ENCODE assay signal across 37 cellular contexts in the genomic region with DNA sequence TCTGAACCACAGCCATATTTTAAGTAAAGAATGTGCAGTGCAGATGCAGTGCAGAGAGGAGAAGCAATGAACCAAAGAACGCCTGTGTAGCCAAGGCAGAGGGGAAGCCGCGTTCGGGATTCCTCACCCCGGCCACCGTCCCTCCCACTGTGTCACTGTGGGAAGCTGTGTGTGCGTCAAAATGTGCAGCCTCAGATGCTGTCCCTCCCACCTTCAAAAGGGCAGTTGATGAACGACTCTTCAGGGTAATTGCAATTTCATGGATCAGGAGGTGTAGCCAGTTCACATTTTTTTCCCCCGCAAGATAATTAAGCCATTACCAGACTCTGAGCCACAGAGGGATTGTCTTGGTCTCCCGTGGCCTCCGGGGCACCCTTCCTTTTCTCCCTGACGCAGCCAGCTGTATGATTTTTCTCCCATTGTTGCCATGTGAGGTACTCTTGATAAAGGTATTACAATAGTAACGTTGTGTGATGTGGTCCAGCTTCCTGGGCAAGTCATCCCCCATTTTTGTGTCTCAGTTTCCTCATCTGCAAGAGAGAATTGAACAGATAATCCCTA.
DNase-seq lines count a peak whose midpoint lies in the region; ATAC-seq and TF ChIP-seq lines count a peak whose summit lies in the region.
"Had no signal": no experiment of that assay in that cellular context is flagged by ENCODE, and none has a peak within 500 bp of the region (broad histone marks: within the 10 kb centered on the region; RNA-seq: fewer than 3 reads in every experiment).

No MANE protein-coding gene starts in this region.

- no peak for ATAC-seq in psoas muscle
- ATAC-seq: left colon; pancreas; right cardiac atrium; stimulated activated naive CD8-positive, alpha-beta T cell treated with anti-CD3 and anti-CD28 coated beads, Interleukin-15, Interleukin-2, amounts not matched to agents 100 U/mL and 50 U/mL, for 24 hours had no signal

- H3K4me3 ChIP-seq in epithelial cell of proximal tubule (ENCODE audit: low read depth, low read length), result no peak overlapping the region
- no peak overlapping the region for H3K4me3 ChIP-seq in esophagus squamous epithelium
- H3K4me3 ChIP-seq in psoas muscle, result no peak overlapping the region
- H3K4me3 ChIP-seq: ascending aorta, hepatocyte, pancreas, spleen, thoracic aorta, vagina had no signal

- peak; percentile 40 for DNase-seq in AG20443 (ENCODE audit: low spot score)
- no peak for DNase-seq in HFFc6
- no peak for DNase-seq in epithelial cell of proximal tubule (ENCODE audit: low read depth)
- DNase-seq in renal cortical epithelial cell (ENCODE audit: low read depth), result peak; percentile 69
- no peak for DNase-seq in T-helper 9 cell
- DNase-seq in esophagus squamous epithelium (lab: John Stamatoyannopoulos, UW), result no peak
- no peak for DNase-seq in psoas muscle
- DNase-seq: activated CD4-positive, alpha-beta T cell treated with anti-CD3 and anti-CD28 coated beads for 48 hours; activated CD8-positive, alpha-beta memory T cell treated with anti-CD3 and anti-CD28 coated beads for 24 hours; activated effector memory CD4-positive, alpha-beta T cell treated with Interleukin-2 at 50 U/mL for 16 hours; activated naive CD8-positive, alpha-beta T cell treated with anti-CD3 and anti-CD28 coated beads for 36 hours; activated T-cell treated with anti-CD3 and anti-CD28 coated beads for 4 hours; DMS79 treated with DMSO at 0.1 percent for 48 hours; endodermal cell; foreskin melanocyte; GF-D8; Kasumi-1; left colon; NCI-H1417 treated with DMSO at 0.1 percent for 48 hours; NCI-H2081 treated with DMSO at 0.1 percent for 48 hours; NCI-H2227 treated with DMSO at 0.1 percent for 48 hours; NCI-H69; right cardiac atrium; SHP77 treated with DMSO at 0.1 percent for 48 hours; stimulated activated CD4-positive, alpha-beta T cell treated with anti-CD3 and anti-CD28 coated beads, Interleukin-2, amount 100 ng/mL, for 24 hours; stimulated activated naive CD8-positive, alpha-beta T cell treated with anti-CD3 and anti-CD28 coated beads, Interleukin-15, Interleukin-2, amounts not matched to agents 100 U/mL and 50 U/mL, for 24 hours; WERI-Rb-1 had no signal

- no peaks in the 10 kb centered on the region for H3K36me3 Mint-ChIP-seq in HFFc6 (ENCODE audit: low read depth)
- H3K36me3 Mint-ChIP-seq: activated naive CD8-positive, alpha-beta T cell treated with anti-CD3 and anti-CD28 coated beads for 36 hours; CD14-positive monocyte; memory B cell had no signal

- peak; percentile 56 for TF ChIP-seq CTCF in HFFc6 (IDR thresholded peaks at IDR 0.05)
- peak; percentile 47 for TF ChIP-seq CTCF in epithelial cell of proximal tubule (conservative IDR thresholded peaks at IDR 0.05; ENCODE audit: low read depth, low read length)
- TF ChIP-seq CTCF in esophagus squamous epithelium (IDR thresholded peaks at IDR 0.05), result no peak
- no peak for TF ChIP-seq CTCF in psoas muscle (IDR thresholded peaks at IDR 0.05)

- no peaks in the 10 kb centered on the region for H3K9me3 Mint-ChIP-seq in HFFc6
- H3K9me3 Mint-ChIP-seq: activated naive CD8-positive, alpha-beta T cell treated with anti-CD3 and anti-CD28 coated beads for 36 hours had no signal

- H3K27me3 ChIP-seq in esophagus squamous epithelium, result peaks cover 0 to 93% (median 0%) of the 10 kb centered on the region in 4 donors
- H3K27me3 ChIP-seq in psoas muscle (ENCODE audit: insufficient read depth in 3 of 3, low read length in 2 of 3), result peaks cover 0 to 51% (median 2%) of the 10 kb centered on the region in 3 donors
- H3K27me3 ChIP-seq: ascending aorta, vagina had no signal

- no peak overlapping the region for H3K4me3 Mint-ChIP-seq in HFFc6
- H3K4me3 Mint-ChIP-seq: activated naive CD8-positive, alpha-beta T cell treated with anti-CD3 and anti-CD28 coated beads for 36 hours; CD14-positive monocyte; endodermal cell; memory B cell; neural crest cell had no signal

- no peaks in the 10 kb centered on the region for H3K4me1 ChIP-seq in esophagus squamous epithelium
- no peaks in the 10 kb centered on the region for H3K4me1 ChIP-seq in psoas muscle
- H3K4me1 ChIP-seq: Caco-2, pancreas, spleen, vagina had no signal

- intact Hi-C loops in esophagus squamous epithelium (cut with DNase I) (loop anchor here (10.0 kb wide), 1 partner anchor 184 kb away; no protein-coding TSS in a partner anchor), psoas muscle (cut with DNase I) (no loop called here)

- WGBS in esophagus squamous epithelium, 2 donors, result 66 to 69% methylated on average over 13 of the region's 13 CpGs
- WGBS in psoas muscle, 3 donors, result 21 to 23% (median 23%) methylated on average over 13 of the region's 13 CpGs

- H3K27ac Mint-ChIP-seq in HFFc6, result no peak overlapping the region
- H3K27ac Mint-ChIP-seq: activated naive CD8-positive, alpha-beta T cell treated with anti-CD3 and anti-CD28 coated beads for 36 hours; CD14-positive monocyte; endodermal cell; memory B cell had no signal

- H3K27me3 Mint-ChIP-seq in HFFc6 (ENCODE audit: insufficient read depth), result peaks cover 13% of the 10 kb centered on the region

- no peak for TF ChIP-seq POLR2A in esophagus squamous epithelium (IDR thresholded peaks at IDR 0.05)

- no peaks in the 10 kb centered on the region for H3K36me3 ChIP-seq in esophagus squamous epithelium
- H3K36me3 ChIP-seq in psoas muscle (ENCODE audit: insufficient read depth in 1 of 2, low read depth in 1 of 2), result no peaks in the 10 kb centered on the region
- H3K36me3 ChIP-seq: ascending aorta, pancreas, spleen, thoracic aorta, vagina, WERI-Rb-1 had no signal

- H3K4me1 Mint-ChIP-seq in HFFc6 (ENCODE audit: low read depth), result peaks cover 49% of the 10 kb centered on the region
- H3K4me1 Mint-ChIP-seq: activated naive CD8-positive, alpha-beta T cell treated with anti-CD3 and anti-CD28 coated beads for 36 hours; CD14-positive monocyte; memory B cell had no signal

- H3K27ac ChIP-seq in esophagus squamous epithelium, result no peak overlapping the region
- no peak overlapping the region for H3K27ac ChIP-seq in psoas muscle
- H3K27ac ChIP-seq: ascending aorta, hepatocyte, pancreas, spleen, thoracic aorta, vagina, WERI-Rb-1 had no signal

- H3K9me3 ChIP-seq in esophagus squamous epithelium (no peaks in the 10 kb centered on the region), psoas muscle (no peaks in the 10 kb centered on the region)
- H3K9me3 ChIP-seq: ascending aorta, Caco-2, pancreas, thoracic aorta, vagina had no signal

Comparison
In these comparisons a context has a peak if more than half of its experiments do, and no peak if none do; other contexts are left out.
1. DNase-seq: peak in AG20443 (single experiment) and renal cortical epithelial cell (single experiment); none in HFFc6 (single experiment), epithelial cell of proximal tubule (single experiment), T-helper 9 cell (single experiment), esophagus squamous epithelium (single experiment) and psoas muscle (0 of 2).
2. CTCF ChIP-seq: peak in HFFc6 (single experiment) and epithelial cell of proximal tubule (single experiment); none in esophagus squamous epithelium (0 of 6) and psoas muscle (single experiment).